In genomic region chr15:56798639-56799038, GRCh38 we compare ENCODE assay signal across 8 cellular contexts.
DNase-seq lines count a peak whose midpoint lies in the region; ATAC-seq lines count a peak whose summit lies in the region.

No MANE protein-coding gene starts in this region.

- ATAC-seq in GM18868 (IDR thresholded peaks at IDR 0.05; ENCODE audit: unreplicated experiment): peak; percentile 96
- peak; percentile 70 for ATAC-seq in HG03108 (IDR thresholded peaks at IDR 0.05; ENCODE audit: unreplicated experiment)
- no peak for ATAC-seq in effector memory CD8-positive, alpha-beta T cell (replicated peaks)
- no peak for ATAC-seq in HG03521 (IDR thresholded peaks at IDR 0.05; ENCODE audit: unreplicated experiment)

- H3K27ac Mint-ChIP-seq in effector memory CD8-positive, alpha-beta T cell: no peak overlapping the region

- DNase-seq in AG08396 (ENCODE audit: low spot score) (peak; percentile 22), DMS153 (lab: John Stamatoyannopoulos, UW) (no peak), NCI-H2196 treated with DMSO at 0.1 percent for 48 hours (lab: John Stamatoyannopoulos, UW; ENCODE audit: unreplicated experiment) (no peak)
- DNase-seq in activated T-cell treated with anti-CD3 and anti-CD28 coated beads, Interleukin-2, amount 50 U/mL, for 48 hours: peak; percentile 45 to 59
- no peak for DNase-seq in effector memory CD8-positive, alpha-beta T cell

- no peaks in the 10 kb centered on the region for H3K36me3 Mint-ChIP-seq in effector memory CD8-positive, alpha-beta T cell (ENCODE audit: insufficient read depth)

- no peaks in the 10 kb centered on the region for H3K9me3 Mint-ChIP-seq in effector memory CD8-positive, alpha-beta T cell

- peaks cover 0 to 16% of the 10 kb centered on the region in 2 donors for H3K27me3 Mint-ChIP-seq in effector memory CD8-positive, alpha-beta T cell

- no peak overlapping the region for H3K4me3 Mint-ChIP-seq in effector memory CD8-positive, alpha-beta T cell

- no peaks in the 10 kb centered on the region for H3K4me1 Mint-ChIP-seq in effector memory CD8-positive, alpha-beta T cell (ENCODE audit: low read depth in 2 of 2)

Comparison
In these comparisons a context has a peak if more than half of its experiments do, and no peak if none do; other contexts are left out.
1. DNase-seq: peak in AG08396 (single experiment) and activated T-cell treated with anti-CD3 and anti-CD28 coated beads, Interleukin-2, amount 50 U/mL, for 48 hours (2 of 2); none in DMS153 (single experiment), effector memory CD8-positive, alpha-beta T cell (0 of 3) and NCI-H2196 treated with DMSO at 0.1 percent for 48 hours (single experiment).
2. ATAC-seq: peak in GM18868 (single experiment) and HG03108 (single experiment); none in effector memory CD8-positive, alpha-beta T cell (single experiment) and HG03521 (single experiment).